ENCODE assay signal across 1 cellular context in the genomic region with DNA sequence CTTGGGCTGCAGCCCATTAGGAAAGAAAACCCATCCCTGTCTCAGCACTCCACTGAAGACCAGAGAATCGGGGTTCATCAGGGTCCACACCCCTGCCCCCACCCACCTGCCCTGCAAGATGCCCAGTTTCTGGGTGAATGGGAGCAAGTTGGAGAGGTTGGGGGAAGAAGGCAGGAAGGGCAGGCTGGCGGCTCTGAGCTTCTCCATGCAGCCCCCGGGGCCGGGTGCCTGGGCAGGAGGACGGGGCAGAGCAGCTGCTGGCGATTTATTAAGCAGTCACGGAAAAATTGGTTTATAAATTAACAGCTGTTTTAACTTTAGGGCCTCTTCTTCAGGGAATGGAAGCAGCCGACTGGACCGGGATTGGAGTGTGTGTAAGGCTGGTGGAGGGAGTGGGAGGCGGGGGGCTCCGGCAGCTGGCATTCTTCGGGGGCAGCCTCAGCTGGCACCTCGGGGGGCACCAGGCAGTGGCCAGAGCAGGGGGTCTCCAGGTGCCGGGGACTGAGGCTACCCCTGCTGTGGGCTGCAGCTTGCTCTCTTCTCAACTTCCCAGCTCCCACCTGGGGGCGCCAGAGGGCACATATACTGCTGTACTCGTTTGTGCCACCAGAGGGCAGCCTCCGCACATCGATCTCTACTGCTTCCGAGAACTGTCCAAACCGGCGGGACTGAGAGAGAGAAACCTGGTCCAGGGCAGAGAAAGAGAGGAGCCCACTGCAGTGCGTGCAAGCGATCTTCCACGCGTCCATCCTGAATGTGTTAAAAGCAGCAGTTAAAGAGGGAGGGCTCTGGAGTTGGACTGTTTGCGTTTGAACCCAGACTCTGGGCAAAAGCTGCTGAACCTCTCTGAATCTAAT.
TF ChIP-seq lines count a peak whose summit lies in the region.

No MANE protein-coding gene starts in this region.

TF ChIP-seq in HEK293, 187 proteins besides CTCF, POLR2A, EP300 and RAD21 (continued from another document):
- TF ChIP-seq, protein P1, sequence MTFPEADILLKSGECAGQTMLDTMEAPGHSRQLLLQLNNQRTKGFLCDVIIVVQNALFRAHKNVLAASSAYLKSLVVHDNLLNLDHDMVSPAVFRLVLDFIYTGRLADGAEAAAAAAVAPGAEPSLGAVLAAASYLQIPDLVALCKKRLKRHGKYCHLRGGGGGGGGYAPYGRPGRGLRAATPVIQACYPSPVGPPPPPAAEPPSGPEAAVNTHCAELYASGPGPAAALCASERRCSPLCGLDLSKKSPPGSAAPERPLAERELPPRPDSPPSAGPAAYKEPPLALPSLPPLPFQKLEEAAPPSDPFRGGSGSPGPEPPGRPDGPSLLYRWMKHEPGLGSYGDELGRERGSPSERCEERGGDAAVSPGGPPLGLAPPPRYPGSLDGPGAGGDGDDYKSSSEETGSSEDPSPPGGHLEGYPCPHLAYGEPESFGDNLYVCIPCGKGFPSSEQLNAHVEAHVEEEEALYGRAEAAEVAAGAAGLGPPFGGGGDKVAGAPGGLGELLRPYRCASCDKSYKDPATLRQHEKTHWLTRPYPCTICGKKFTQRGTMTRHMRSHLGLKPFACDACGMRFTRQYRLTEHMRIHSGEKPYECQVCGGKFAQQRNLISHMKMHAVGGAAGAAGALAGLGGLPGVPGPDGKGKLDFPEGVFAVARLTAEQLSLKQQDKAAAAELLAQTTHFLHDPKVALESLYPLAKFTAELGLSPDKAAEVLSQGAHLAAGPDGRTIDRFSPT (tag by site-specific recombination; IDR thresholded peaks at IDR 0.05): 0 out of 2 replicates have a peak, but pooled peaks have one; percentile 42
- TF ChIP-seq SCRT2 (tag by site-specific recombination; IDR thresholded peaks at IDR 0.05) (no peak), KLF8 (tag by site-specific recombination; IDR thresholded peaks at IDR 0.05) (peak; percentile 69; the same call in 1 of the 2 replicates)
